In genomic region chr2:171522057-171522803, GRCh38 we compare ENCODE assay signal across 8 cellular contexts. TPM values are rescaled to one million over a fixed set of nuclear protein-coding genes. Genes with fewer than 3 reads are reported as not detected.
DNase-seq lines count a peak whose midpoint lies in the region; ATAC-seq and TF ChIP-seq lines count a peak whose summit lies in the region.

Gene CYBRD1 (plus strand): TSS chr2:171522474. CDS start chr2:171522546, 72 bp downstream.

- H3K4me2 ChIP-seq in BLaER1 treated with 17β-estradiol and CSF1 and Interleukin-3, amounts not matched to agents 10 nM and 100 nM, result peak within 1 kb of the TSS; percentile 62 to 88 (median 81)

- peak; percentile 9 for DNase-seq in SKM-1 (lab: John Stamatoyannopoulos, UW; ENCODE audit: unreplicated experiment)
- DNase-seq in dermis blood vessel endothelial cell, result peak; percentile 69
- peak; percentile 89 to 94 for DNase-seq in left lung
- peak; percentile 53 for DNase-seq in stimulated activated CD8-positive, alpha-beta memory T cell treated with anti-CD3 and anti-CD28 coated beads, Interleukin-4, amount 100 ng/mL, for 48 hours
- DNase-seq in activated effector memory CD4-positive, alpha-beta T cell treated with anti-CD3 and anti-CD28 coated beads, Interleukin-2, amount 50 U/mL, for 16 hours, result no peak

- H3K27me3 ChIP-seq in BLaER1 treated with 17β-estradiol and CSF1 and Interleukin-3, amounts not matched to agents 10 nM and 100 nM, result peaks cover 53 to 64% (median 60%) of the 10 kb centered on the region in 11 experiments
- H3K27me3 ChIP-seq in left lung, result no peaks in the 10 kb centered on the region

- H3K27ac ChIP-seq in BLaER1 treated with 17β-estradiol and CSF1 and Interleukin-3, amounts not matched to agents 10 nM and 100 nM, result peak within 1 kb of the TSS in 2 of 11 experiments; percentile 15 to 17; a peak in 2 of 22 replicates
- peak within 1 kb of the TSS; percentile 86 to 97 for H3K27ac ChIP-seq in left lung

- H3K36me3 ChIP-seq in BLaER1 treated with 17β-estradiol and CSF1 and Interleukin-3, amounts not matched to agents 10 nM and 100 nM, result no peaks in the 10 kb centered on the region
- H3K36me3 ChIP-seq in left lung, result no peaks in the 10 kb centered on the region

- no peak for TF ChIP-seq CTCF in left lung (IDR thresholded peaks at IDR 0.05)

- intact Hi-C loops in left lung (cut with DNase I), result no loop called here

- peaks cover 14 to 25% (median 19%) of the 10 kb centered on the region in 11 experiments; a peak in 20 of 22 replicates for H3K9me3 ChIP-seq in BLaER1 treated with 17β-estradiol and CSF1 and Interleukin-3, amounts not matched to agents 10 nM and 100 nM (replicated peaks in 1 of 11)
- H3K9me3 ChIP-seq in left lung, result no peaks in the 10 kb centered on the region

- H4K20me1 ChIP-seq in BLaER1 treated with 17β-estradiol and CSF1 and Interleukin-3, amounts not matched to agents 10 nM and 100 nM, result peaks cover 0 to 2% (median 0%) of the 10 kb centered on the region in 11 experiments; a peak in 1 of 22 replicates

- ATAC-seq in GM18868 (IDR thresholded peaks at IDR 0.05; ENCODE audit: unreplicated experiment) (peak; percentile 72), HG03342 (IDR thresholded peaks at IDR 0.05; ENCODE audit: unreplicated experiment) (peak; percentile 52), left lung (peak; percentile 75)

- peak within 1 kb of the TSS; percentile 47 to 71 (median 56) for H3K4me3 ChIP-seq in BLaER1 treated with 17β-estradiol and CSF1 and Interleukin-3, amounts not matched to agents 10 nM and 100 nM
- H3K4me3 ChIP-seq in left lung, result peak within 1 kb of the TSS; percentile 71 to 89

- H3K4me1 ChIP-seq in BLaER1 treated with 17β-estradiol and CSF1 and Interleukin-3, amounts not matched to agents 10 nM and 100 nM, result peaks cover 0 to 16% (median 12%) of the 10 kb centered on the region in 10 experiments; a peak in 9 of 20 replicates
- peaks cover 2 to 22% of the 10 kb centered on the region in 2 donors for H3K4me1 ChIP-seq in left lung

- peak within 1 kb of the TSS in 7 of 11 experiments; percentile 10 to 60 (median 30); a peak in 9 of 22 replicates for H3K9ac ChIP-seq in BLaER1 treated with 17β-estradiol and CSF1 and Interleukin-3, amounts not matched to agents 10 nM and 100 nM

RNA-seq across cellular contexts. Expression of gene CYBRD1, which starts in this region (rescaled TPM):
- total RNA-seq in dermis blood vessel endothelial cell (19.8 and 30.5 TPM in 2 replicates), left lung (10 to 100 TPM; 87.5 to 96.8 TPM)
